Comparison of ENCODE assay signal across 23 cellular contexts in the genomic region with DNA sequence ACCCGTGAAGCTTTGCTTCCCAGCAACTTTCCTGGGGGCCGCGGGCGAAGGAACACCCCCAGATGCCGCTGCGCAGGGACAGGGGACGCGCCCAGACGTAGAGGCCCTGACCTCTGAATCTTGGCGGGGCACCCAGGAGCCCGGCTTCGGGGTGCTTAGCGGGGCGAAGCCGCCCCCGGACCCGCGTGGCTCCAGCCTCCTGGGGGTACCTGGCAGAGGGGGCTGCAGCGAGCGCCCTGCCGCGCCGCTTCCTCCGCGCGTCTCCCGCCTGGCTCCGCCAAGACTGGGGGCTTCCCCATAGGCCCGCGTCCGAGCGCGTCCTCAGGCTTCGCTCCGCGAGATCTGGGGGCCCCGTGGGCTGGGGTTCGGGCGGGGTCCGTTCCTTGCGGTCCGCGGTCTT. TPM values are rescaled to one million over a fixed set of nuclear protein-coding genes. Genes with fewer than 3 reads are reported as not detected.
DNase-seq lines count a peak whose midpoint lies in the region; ATAC-seq, FAIRE-seq and TF ChIP-seq lines count a peak whose summit lies in the region.
"Had no signal": no experiment of that assay in that cellular context is flagged by ENCODE, and none has a peak within 500 bp of the region (broad histone marks: within the 10 kb centered on the region; RNA-seq: fewer than 3 reads in every experiment).

No MANE protein-coding gene starts in this region.

- H3K9ac ChIP-seq in NT2/D1 (ENCODE audit: insufficient read length, low read depth) = peak overlapping the region; percentile 14

- no peak for FAIRE-seq in small intestine (lab: Jason Lieb, UNC)

- peaks cover 3% of the 10 kb centered on the region for H3K4me1 Mint-ChIP-seq in glutamatergic neuron (ENCODE audit: low read depth, unreplicated experiment)
- peaks cover 31% of the 10 kb centered on the region for H3K4me1 Mint-ChIP-seq in activated T-helper 1 cell treated with anti-CD3 and anti-CD28 coated beads, Interleukin-12 subunit alpha, Interleukin-12 subunit beta, Interleukin-2, Interleukin-4 antibody, amounts not matched to agents 30 ng/mL and 10 ng/mL and 1 ng/mL, durations not matched to agents 14 hours and 24 hours and 36 hours (ENCODE audit: low read depth)

- 8 to 15% (median 14%) methylated on average over 43 of the region's 43 CpGs for WGBS in small intestine, 3 donors

- H3K9me3 ChIP-seq in NT2/D1 (ENCODE audit: insufficient read depth, low read length) (no peaks in the 10 kb centered on the region), small intestine (ENCODE audit: control insufficient read depth, low read depth) (no peaks in the 10 kb centered on the region)
- H3K9me3 ChIP-seq: BE2C, breast epithelium, gastroesophageal sphincter, MG63 had no signal

- H3K27me3 Mint-ChIP-seq in glutamatergic neuron (ENCODE audit: unreplicated experiment) = peaks cover 6% of the 10 kb centered on the region
- H3K27me3 Mint-ChIP-seq in activated T-helper 1 cell treated with anti-CD3 and anti-CD28 coated beads, Interleukin-12 subunit alpha, Interleukin-12 subunit beta, Interleukin-2, Interleukin-4 antibody, amounts not matched to agents 30 ng/mL and 10 ng/mL and 1 ng/mL, durations not matched to agents 14 hours and 24 hours and 36 hours (ENCODE audit: insufficient read depth) = peaks cover 21% of the 10 kb centered on the region

- peaks cover 2% of the 10 kb centered on the region for H3K9me3 Mint-ChIP-seq in glutamatergic neuron (ENCODE audit: unreplicated experiment)
- H3K9me3 Mint-ChIP-seq in activated T-helper 1 cell treated with anti-CD3 and anti-CD28 coated beads, Interleukin-12 subunit alpha, Interleukin-12 subunit beta, Interleukin-2, Interleukin-4 antibody, amounts not matched to agents 30 ng/mL and 10 ng/mL and 1 ng/mL, durations not matched to agents 14 hours and 24 hours and 36 hours = no peaks in the 10 kb centered on the region

- no peak for DNase-seq in GM12864 (ENCODE audit: low read depth)
- no peak for DNase-seq in NT2/D1 (ENCODE audit: low read depth, low spot score)
- DNase-seq in glutamatergic neuron = no peak
- no peak for DNase-seq in retinal pigment epithelial cell (ENCODE audit: low read depth)
- DNase-seq in activated T-helper 1 cell treated with anti-CD3 and anti-CD28 coated beads, Interleukin-12 subunit alpha, Interleukin-12 subunit beta, Interleukin-2, Interleukin-4 antibody, amounts not matched to agents 30 ng/mL and 10 ng/mL and 1 ng/mL, durations not matched to agents 14 hours and 24 hours and 36 hours (ENCODE audit: low spot score) = no peak
- DNase-seq in small intestine = no peak
- no peak for DNase-seq in cardiac septum (ENCODE audit: low spot score)
- DNase-seq: activated CD4-positive, alpha-beta T cell treated with anti-CD3 and anti-CD28 coated beads, Interleukin-2, amount 50 U/mL, for 1 hour; activated naive CD4-positive, alpha-beta T cell treated with anti-CD3 and anti-CD28 coated beads, Interleukin-2, amount 50 U/mL, for 16 hours; BE2C; erythroblast; immature natural killer cell; MG63; naive thymus-derived CD8-positive, alpha-beta T cell; NCI-H187; NCI-H345; RPMI8226 had no signal

- ATAC-seq in HG02884 (IDR thresholded peaks at IDR 0.05; ENCODE audit: unreplicated experiment) = no peak
- ATAC-seq: gastroesophageal sphincter; naive thymus-derived CD8-positive, alpha-beta T cell had no signal

- no peak overlapping the region for H3K27ac ChIP-seq in small intestine (ENCODE audit: low read depth in 1 of 2, low read length in 1 of 2)
- H3K27ac ChIP-seq: breast epithelium, gastroesophageal sphincter, tibial nerve had no signal

- no peaks in the 10 kb centered on the region for H3K4me1 ChIP-seq in NT2/D1 (ENCODE audit: insufficient read depth, insufficient read length)
- H3K4me1 ChIP-seq in small intestine (ENCODE audit: control insufficient read depth in 2 of 2, insufficient read depth in 1 of 2, low read depth in 1 of 2, low read length in 1 of 2) = no peaks in the 10 kb centered on the region
- H3K4me1 ChIP-seq: BE2C had no signal

- H3K36me3 ChIP-seq in NT2/D1 (ENCODE audit: insufficient read depth, insufficient read length, low read length) (no peaks in the 10 kb centered on the region), small intestine (ENCODE audit: control insufficient read depth in 2 of 2, insufficient read depth in 2 of 2, low read length in 2 of 2) (no peaks in the 10 kb centered on the region)
- H3K36me3 ChIP-seq: BE2C, breast epithelium, gastroesophageal sphincter, MG63 had no signal

- H3K27me3 ChIP-seq in NT2/D1 (ENCODE audit: insufficient read depth, insufficient read length) (peaks cover 69% of the 10 kb centered on the region), small intestine (ENCODE audit: control insufficient read depth in 2 of 2, insufficient read depth in 2 of 2, low read length in 2 of 2) (peaks cover 0 to 7% of the 10 kb centered on the region in 2 donors)
- H3K27me3 ChIP-seq: MG63 had no signal

- intact Hi-C loops in activated T-helper 1 cell treated with anti-CD3 and anti-CD28 coated beads, Interleukin-12 subunit alpha, Interleukin-12 subunit beta, Interleukin-2, Interleukin-4 antibody, amounts not matched to agents 30 ng/mL and 10 ng/mL and 1 ng/mL, durations not matched to agents 14 hours and 24 hours and 36 hours (cut with micrococcal nuclease) = loop anchor here (5.0 kb wide), 1 partner anchor 360 kb away; no protein-coding TSS in a partner anchor
- intact Hi-C loops in cardiac septum (cut with DNase I) = no loop called here

- H3K4me3 Mint-ChIP-seq in glutamatergic neuron (ENCODE audit: unreplicated experiment) = peak overlapping the region; percentile 49
- H3K4me3 Mint-ChIP-seq in activated T-helper 1 cell treated with anti-CD3 and anti-CD28 coated beads, Interleukin-12 subunit alpha, Interleukin-12 subunit beta, Interleukin-2, Interleukin-4 antibody, amounts not matched to agents 30 ng/mL and 10 ng/mL and 1 ng/mL, durations not matched to agents 14 hours and 24 hours and 36 hours = no peak overlapping the region

- H3K36me3 Mint-ChIP-seq in glutamatergic neuron (ENCODE audit: unreplicated experiment) = no peaks in the 10 kb centered on the region
- H3K36me3 Mint-ChIP-seq in activated T-helper 1 cell treated with anti-CD3 and anti-CD28 coated beads, Interleukin-12 subunit alpha, Interleukin-12 subunit beta, Interleukin-2, Interleukin-4 antibody, amounts not matched to agents 30 ng/mL and 10 ng/mL and 1 ng/mL, durations not matched to agents 14 hours and 24 hours and 36 hours (ENCODE audit: low read depth) = no peaks in the 10 kb centered on the region

- TF ChIP-seq CTCF in GM12864 (IDR thresholded peaks at IDR 0.05; ENCODE audit: low read depth, low read length, missing control alignments) (no peak), glutamatergic neuron (IDR thresholded peaks at IDR 0.05; ENCODE audit: partially characterized antibody, unreplicated experiment) (no peak), retinal pigment epithelial cell (conservative IDR thresholded peaks at IDR 0.05; ENCODE audit: low read depth, low read length) (no peak)

- peak overlapping the region; percentile 17; the same call in 1 of the 2 replicates for H3K4me3 ChIP-seq in GM12864 (ENCODE audit: low read depth, low read length)
- peak overlapping the region; percentile 42 for H3K4me3 ChIP-seq in NT2/D1 (ENCODE audit: insufficient read length, low read depth)
- H3K4me3 ChIP-seq in retinal pigment epithelial cell (ENCODE audit: low read length) = peak overlapping the region; percentile 49
- no peak overlapping the region for H3K4me3 ChIP-seq in small intestine (ENCODE audit: low read depth in 1 of 2, low read length in 2 of 2)
- H3K4me3 ChIP-seq: breast epithelium, gastroesophageal sphincter, MG63, tibial nerve had no signal

- no peak overlapping the region for H3K27ac Mint-ChIP-seq in glutamatergic neuron (ENCODE audit: unreplicated experiment)
- no peak overlapping the region for H3K27ac Mint-ChIP-seq in activated T-helper 1 cell treated with anti-CD3 and anti-CD28 coated beads, Interleukin-12 subunit alpha, Interleukin-12 subunit beta, Interleukin-2, Interleukin-4 antibody, amounts not matched to agents 30 ng/mL and 10 ng/mL and 1 ng/mL, durations not matched to agents 14 hours and 24 hours and 36 hours
- H3K27ac Mint-ChIP-seq: immature natural killer cell; naive thymus-derived CD8-positive, alpha-beta T cell had no signal

RNA-seq across cellular contexts. Expression of gene ZNF782, which starts 23.0 kb away (rescaled TPM):
- total RNA-seq in glutamatergic neuron (ENCODE audit: unreplicated experiment) (4.9 TPM), cardiac septum (3.0 TPM)
- total RNA-seq in activated T-helper 1 cell treated with anti-CD3 and anti-CD28 coated beads, Interleukin-12 subunit alpha, Interleukin-12 subunit beta, Interleukin-2, Interleukin-4 antibody, amounts not matched to agents 30 ng/mL and 10 ng/mL and 1 ng/mL, durations not matched to agents 14 hours and 24 hours and 36 hours = 3.8 and 4.4 TPM in 2 replicates
- 1 to 10 TPM; 1.2 to 1.8 (median 1.6) TPM for polyA plus RNA-seq in small intestine

RNA-seq across cellular contexts. Expression of gene NUTM2G, which starts 51.4 kb away (rescaled TPM):
- total RNA-seq in glutamatergic neuron (ENCODE audit: unreplicated experiment) (not detected), cardiac septum (not detected)
- not detected in 2 replicates for total RNA-seq in activated T-helper 1 cell treated with anti-CD3 and anti-CD28 coated beads, Interleukin-12 subunit alpha, Interleukin-12 subunit beta, Interleukin-2, Interleukin-4 antibody, amounts not matched to agents 30 ng/mL and 10 ng/mL and 1 ng/mL, durations not matched to agents 14 hours and 24 hours and 36 hours
- polyA plus RNA-seq in small intestine = not detected
- total RNA-seq: breast epithelium; dermis microvascular lymphatic vessel endothelial cell; gastroesophageal sphincter; naive thymus-derived CD8-positive, alpha-beta T cell; posterior vena cava; tibial nerve had no signal

Comparison
In these comparisons a context has a peak if more than half of its experiments do, and no peak if none do; other contexts are left out.
1. H3K4me3 ChIP-seq: peak in GM12864 (single experiment), NT2/D1 (single experiment) and retinal pigment epithelial cell (single experiment); none in small intestine (0 of 2).